1 cellular context compared by ENCODE assay signal in the genomic region with DNA sequence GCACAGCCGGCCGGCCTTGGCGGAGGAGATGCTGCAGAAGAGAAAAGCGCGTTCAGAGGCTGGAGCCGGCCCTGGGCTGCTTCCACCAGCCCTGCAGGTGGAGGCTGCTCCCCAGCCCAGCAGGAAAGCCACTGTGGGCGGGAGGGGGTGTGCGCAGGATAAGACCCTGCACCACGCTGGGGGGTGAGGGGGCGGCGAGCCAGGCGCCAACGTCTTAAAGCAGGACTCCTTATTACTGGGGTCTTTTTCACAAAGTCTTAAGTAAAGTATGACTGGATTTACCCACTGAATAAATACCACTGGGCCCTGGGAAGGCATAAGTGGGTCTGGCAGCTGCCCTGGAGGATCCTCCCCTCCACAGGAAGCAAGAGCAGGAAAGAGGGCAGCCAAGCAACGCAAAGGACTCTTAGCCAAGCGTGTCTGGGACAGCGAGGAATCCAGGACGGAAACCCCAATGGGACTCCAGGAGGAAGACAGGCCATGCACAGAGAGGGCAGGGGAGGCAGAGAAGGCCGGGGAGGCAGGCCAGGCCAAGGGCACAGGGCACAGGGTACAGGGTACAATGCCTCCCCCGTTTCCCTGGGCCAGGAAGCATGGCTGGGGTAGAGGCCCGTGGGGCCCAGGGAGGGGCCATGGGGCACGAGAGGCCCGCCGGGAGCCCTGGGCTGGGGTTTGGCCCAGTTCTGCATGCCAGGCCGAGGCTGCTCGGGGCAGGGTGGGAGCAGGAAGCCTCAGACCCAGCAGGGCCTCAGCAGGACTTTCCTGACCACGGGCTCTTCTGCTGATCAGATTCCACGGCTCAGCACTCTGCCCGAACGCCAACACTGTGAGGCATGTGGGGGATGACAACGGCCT.
TF ChIP-seq lines count a peak whose summit lies in the region.

No MANE protein-coding gene starts in this region.

TF ChIP-seq in GM23338, 12 proteins besides CTCF, POLR2A, EP300 and RAD21:
- TF ChIP-seq, protein P1, sequence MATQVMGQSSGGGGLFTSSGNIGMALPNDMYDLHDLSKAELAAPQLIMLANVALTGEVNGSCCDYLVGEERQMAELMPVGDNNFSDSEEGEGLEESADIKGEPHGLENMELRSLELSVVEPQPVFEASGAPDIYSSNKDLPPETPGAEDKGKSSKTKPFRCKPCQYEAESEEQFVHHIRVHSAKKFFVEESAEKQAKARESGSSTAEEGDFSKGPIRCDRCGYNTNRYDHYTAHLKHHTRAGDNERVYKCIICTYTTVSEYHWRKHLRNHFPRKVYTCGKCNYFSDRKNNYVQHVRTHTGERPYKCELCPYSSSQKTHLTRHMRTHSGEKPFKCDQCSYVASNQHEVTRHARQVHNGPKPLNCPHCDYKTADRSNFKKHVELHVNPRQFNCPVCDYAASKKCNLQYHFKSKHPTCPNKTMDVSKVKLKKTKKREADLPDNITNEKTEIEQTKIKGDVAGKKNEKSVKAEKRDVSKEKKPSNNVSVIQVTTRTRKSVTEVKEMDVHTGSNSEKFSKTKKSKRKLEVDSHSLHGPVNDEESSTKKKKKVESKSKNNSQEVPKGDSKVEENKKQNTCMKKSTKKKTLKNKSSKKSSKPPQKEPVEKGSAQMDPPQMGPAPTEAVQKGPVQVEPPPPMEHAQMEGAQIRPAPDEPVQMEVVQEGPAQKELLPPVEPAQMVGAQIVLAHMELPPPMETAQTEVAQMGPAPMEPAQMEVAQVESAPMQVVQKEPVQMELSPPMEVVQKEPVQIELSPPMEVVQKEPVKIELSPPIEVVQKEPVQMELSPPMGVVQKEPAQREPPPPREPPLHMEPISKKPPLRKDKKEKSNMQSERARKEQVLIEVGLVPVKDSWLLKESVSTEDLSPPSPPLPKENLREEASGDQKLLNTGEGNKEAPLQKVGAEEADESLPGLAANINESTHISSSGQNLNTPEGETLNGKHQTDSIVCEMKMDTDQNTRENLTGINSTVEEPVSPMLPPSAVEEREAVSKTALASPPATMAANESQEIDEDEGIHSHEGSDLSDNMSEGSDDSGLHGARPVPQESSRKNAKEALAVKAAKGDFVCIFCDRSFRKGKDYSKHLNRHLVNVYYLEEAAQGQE (IDR thresholded peaks at IDR 0.05; ENCODE audit: unreplicated experiment) = no peak
- TF ChIP-seq, protein P2, sequence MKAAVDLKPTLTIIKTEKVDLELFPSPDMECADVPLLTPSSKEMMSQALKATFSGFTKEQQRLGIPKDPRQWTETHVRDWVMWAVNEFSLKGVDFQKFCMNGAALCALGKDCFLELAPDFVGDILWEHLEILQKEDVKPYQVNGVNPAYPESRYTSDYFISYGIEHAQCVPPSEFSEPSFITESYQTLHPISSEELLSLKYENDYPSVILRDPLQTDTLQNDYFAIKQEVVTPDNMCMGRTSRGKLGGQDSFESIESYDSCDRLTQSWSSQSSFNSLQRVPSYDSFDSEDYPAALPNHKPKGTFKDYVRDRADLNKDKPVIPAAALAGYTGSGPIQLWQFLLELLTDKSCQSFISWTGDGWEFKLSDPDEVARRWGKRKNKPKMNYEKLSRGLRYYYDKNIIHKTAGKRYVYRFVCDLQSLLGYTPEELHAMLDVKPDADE (IDR thresholded peaks at IDR 0.05) = no peak
- no peak for TF ChIP-seq NANOG (IDR thresholded peaks at IDR 0.05; ENCODE audit: borderline replicate concordance)
- no peak for TF ChIP-seq JUNB (IDR thresholded peaks at IDR 0.05; ENCODE audit: unreplicated experiment)
- TF ChIP-seq EZH2 (IDR thresholded peaks at IDR 0.05; ENCODE audit: low read depth, unreplicated experiment) = no peak
- no peak for TF ChIP-seq ZNF114 (CRISPR knock-in tag; IDR thresholded peaks at IDR 0.05)
- no peak for TF ChIP-seq CREB1 (CRISPR knock-in tag; IDR thresholded peaks at IDR 0.05; ENCODE audit: low read depth)
- TF ChIP-seq POLR2AphosphoS5 (IDR thresholded peaks at IDR 0.05; ENCODE audit: low read depth) = no peak
- TF ChIP-seq STAT1 (IDR thresholded peaks at IDR 0.05; ENCODE audit: unreplicated experiment) = no peak
- no peak for TF ChIP-seq ZNF331 (CRISPR knock-in tag; IDR thresholded peaks at IDR 0.05; ENCODE audit: low read depth)
- no peak for TF ChIP-seq EZH2phosphoT487 (IDR thresholded peaks at IDR 0.05; ENCODE audit: unreplicated experiment)
- TF ChIP-seq, protein P3, sequence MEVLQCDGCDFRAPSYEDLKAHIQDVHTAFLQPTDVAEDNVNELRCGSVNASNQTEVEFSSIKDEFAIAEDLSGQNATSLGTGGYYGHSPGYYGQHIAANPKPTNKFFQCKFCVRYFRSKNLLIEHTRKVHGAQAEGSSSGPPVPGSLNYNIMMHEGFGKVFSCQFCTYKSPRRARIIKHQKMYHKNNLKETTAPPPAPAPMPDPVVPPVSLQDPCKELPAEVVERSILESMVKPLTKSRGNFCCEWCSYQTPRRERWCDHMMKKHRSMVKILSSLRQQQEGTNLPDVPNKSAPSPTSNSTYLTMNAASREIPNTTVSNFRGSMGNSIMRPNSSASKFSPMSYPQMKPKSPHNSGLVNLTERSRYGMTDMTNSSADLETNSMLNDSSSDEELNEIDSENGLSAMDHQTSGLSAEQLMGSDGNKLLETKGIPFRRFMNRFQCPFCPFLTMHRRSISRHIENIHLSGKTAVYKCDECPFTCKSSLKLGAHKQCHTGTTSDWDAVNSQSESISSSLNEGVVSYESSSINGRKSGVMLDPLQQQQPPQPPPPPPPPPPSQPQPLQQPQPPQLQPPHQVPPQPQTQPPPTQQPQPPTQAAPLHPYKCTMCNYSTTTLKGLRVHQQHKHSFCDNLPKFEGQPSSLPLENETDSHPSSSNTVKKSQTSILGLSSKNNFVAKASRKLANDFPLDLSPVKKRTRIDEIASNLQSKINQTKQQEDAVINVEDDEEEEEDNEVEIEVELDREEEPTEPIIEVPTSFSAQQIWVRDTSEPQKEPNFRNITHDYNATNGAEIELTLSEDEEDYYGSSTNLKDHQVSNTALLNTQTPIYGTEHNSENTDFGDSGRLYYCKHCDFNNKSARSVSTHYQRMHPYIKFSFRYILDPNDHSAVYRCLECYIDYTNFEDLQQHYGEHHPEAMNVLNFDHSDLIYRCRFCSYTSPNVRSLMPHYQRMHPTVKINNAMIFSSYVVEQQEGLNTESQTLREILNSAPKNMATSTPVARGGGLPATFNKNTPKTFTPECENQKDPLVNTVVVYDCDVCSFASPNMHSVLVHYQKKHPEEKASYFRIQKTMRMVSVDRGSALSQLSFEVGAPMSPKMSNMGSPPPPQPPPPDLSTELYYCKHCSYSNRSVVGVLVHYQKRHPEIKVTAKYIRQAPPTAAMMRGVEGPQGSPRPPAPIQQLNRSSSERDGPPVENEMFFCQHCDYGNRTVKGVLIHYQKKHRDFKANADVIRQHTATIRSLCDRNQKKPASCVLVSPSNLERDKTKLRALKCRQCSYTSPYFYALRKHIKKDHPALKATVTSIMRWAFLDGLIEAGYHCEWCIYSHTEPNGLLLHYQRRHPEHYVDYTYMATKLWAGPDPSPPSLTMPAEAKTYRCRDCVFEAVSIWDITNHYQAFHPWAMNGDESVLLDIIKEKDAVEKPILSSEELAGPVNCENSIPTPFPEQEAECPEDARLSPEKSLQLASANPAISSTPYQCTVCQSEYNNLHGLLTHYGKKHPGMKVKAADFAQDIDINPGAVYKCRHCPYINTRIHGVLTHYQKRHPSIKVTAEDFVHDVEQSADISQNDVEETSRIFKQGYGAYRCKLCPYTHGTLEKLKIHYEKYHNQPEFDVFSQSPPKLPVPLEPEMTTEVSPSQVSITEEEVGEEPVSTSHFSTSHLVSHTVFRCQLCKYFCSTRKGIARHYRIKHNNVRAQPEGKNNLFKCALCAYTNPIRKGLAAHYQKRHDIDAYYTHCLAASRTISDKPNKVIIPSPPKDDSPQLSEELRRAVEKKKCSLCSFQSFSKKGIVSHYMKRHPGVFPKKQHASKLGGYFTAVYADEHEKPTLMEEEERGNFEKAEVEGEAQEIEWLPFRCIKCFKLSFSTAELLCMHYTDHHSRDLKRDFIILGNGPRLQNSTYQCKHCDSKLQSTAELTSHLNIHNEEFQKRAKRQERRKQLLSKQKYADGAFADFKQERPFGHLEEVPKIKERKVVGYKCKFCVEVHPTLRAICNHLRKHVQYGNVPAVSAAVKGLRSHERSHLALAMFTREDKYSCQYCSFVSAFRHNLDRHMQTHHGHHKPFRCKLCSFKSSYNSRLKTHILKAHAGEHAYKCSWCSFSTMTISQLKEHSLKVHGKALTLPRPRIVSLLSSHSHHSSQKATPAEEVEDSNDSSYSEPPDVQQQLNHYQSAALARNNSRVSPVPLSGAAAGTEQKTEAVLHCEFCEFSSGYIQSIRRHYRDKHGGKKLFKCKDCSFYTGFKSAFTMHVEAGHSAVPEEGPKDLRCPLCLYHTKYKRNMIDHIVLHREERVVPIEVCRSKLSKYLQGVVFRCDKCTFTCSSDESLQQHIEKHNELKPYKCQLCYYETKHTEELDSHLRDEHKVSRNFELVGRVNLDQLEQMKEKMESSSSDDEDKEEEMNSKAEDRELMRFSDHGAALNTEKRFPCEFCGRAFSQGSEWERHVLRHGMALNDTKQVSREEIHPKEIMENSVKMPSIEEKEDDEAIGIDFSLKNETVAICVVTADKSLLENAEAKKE (CRISPR knock-in tag; IDR thresholded peaks at IDR 0.05) = no peak
